11 cellular contexts compared by ENCODE assay signal in the genomic region with DNA sequence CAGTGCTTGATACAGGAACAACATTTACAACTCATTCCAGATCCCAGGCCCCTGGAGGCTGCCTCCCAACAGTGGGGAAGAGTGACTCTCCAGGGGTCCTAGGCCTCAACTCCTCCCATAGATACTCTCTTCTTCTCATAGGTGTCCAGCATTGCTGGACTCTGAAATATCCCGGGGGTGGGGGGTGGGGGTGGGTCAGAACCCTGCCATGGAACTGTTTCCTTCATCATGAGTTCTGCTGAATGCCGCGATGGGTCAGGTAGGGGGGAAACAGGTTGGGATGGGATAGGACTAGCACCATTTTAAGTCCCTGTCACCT. TPM values are rescaled to one million over a fixed set of nuclear protein-coding genes. Genes with fewer than 3 reads are reported as not detected.
DNase-seq lines count a peak whose midpoint lies in the region; ATAC-seq and TF ChIP-seq lines count a peak whose summit lies in the region.
"Had no signal": no experiment of that assay in that cellular context is flagged by ENCODE, and none has a peak within 500 bp of the region (broad histone marks: within the 10 kb centered on the region; RNA-seq: fewer than 3 reads in every experiment).

No MANE protein-coding gene starts in this region.

- no peak for ATAC-seq in activated CD4-positive, alpha-beta T cell treated with anti-CD3 and anti-CD28 coated beads for 36 hours
- ATAC-seq in T-cell (replicated peaks in 1 of 4), result no peak
- no peak for ATAC-seq in stimulated activated effector memory CD8-positive, alpha-beta T cell treated with anti-CD3 and anti-CD28 coated beads, Interleukin-12 subunit alpha, Interleukin-12 subunit beta, amount 100 ng/mL, for 72 hours
- no peak for ATAC-seq in HG02763 (IDR thresholded peaks at IDR 0.05; ENCODE audit: unreplicated experiment)

- H3K4me3 Mint-ChIP-seq in activated CD4-positive, alpha-beta T cell treated with anti-CD3 and anti-CD28 coated beads for 36 hours, result peak overlapping the region; percentile 91
- H3K4me3 Mint-ChIP-seq in T-cell (peak overlapping the region; percentile 90 to 92 (median 91)), endodermal cell (no peak overlapping the region)
- peak overlapping the region; percentile 96 for H3K4me3 Mint-ChIP-seq in stimulated activated effector memory CD8-positive, alpha-beta T cell treated with anti-CD3 and anti-CD28 coated beads, Interleukin-12 subunit alpha, Interleukin-12 subunit beta, amount 100 ng/mL, for 72 hours

- peaks cover 67% of the 10 kb centered on the region for H3K36me3 Mint-ChIP-seq in activated CD4-positive, alpha-beta T cell treated with anti-CD3 and anti-CD28 coated beads for 36 hours (ENCODE audit: low read depth)
- peaks cover 57% of the 10 kb centered on the region for H3K36me3 Mint-ChIP-seq in T-cell
- peaks cover 33% of the 10 kb centered on the region for H3K36me3 Mint-ChIP-seq in endodermal cell (ENCODE audit: low read depth)
- peaks cover 87% of the 10 kb centered on the region for H3K36me3 Mint-ChIP-seq in stimulated activated effector memory CD8-positive, alpha-beta T cell treated with anti-CD3 and anti-CD28 coated beads, Interleukin-12 subunit alpha, Interleukin-12 subunit beta, amount 100 ng/mL, for 72 hours

- H3K4me1 ChIP-seq in endodermal cell (ENCODE audit: control insufficient read depth, insufficient read depth, low read length), result peaks cover 2% of the 10 kb centered on the region

- H3K4me3 ChIP-seq in endodermal cell (ENCODE audit: low read length), result peak overlapping the region; percentile 35
- H3K4me3 ChIP-seq: tibial artery had no signal

- TF ChIP-seq CTCF in endodermal cell (conservative IDR thresholded peaks at IDR 0.05), result no peak

- no peaks in the 10 kb centered on the region for H3K27me3 ChIP-seq in endodermal cell (ENCODE audit: control insufficient read depth, insufficient read depth, low read length, poor library complexity, severe bottlenecking)
- H3K27me3 ChIP-seq: tibial artery had no signal

- WGBS in endodermal cell (ENCODE audit: insufficient coverage in 1 of 2, insufficient read length in 1 of 2), 2 experiments, result 92 to 95% methylated on average over 2 to 3 of the region's 3 CpGs

- no peaks in the 10 kb centered on the region for H3K9me3 ChIP-seq in endodermal cell (ENCODE audit: control insufficient read depth, low read length)
- H3K9me3 ChIP-seq: tibial artery had no signal

- no peak overlapping the region for H3K27ac ChIP-seq in endodermal cell (ENCODE audit: low read depth, low read length)
- H3K27ac ChIP-seq: tibial artery had no signal

- H3K9ac ChIP-seq in endodermal cell (ENCODE audit: extremely low read depth, low read length, poor library complexity, severe bottlenecking), result no peak overlapping the region

- H3K36me3 ChIP-seq in endodermal cell (ENCODE audit: control insufficient read depth, insufficient read depth, low read length), result peaks cover 47% of the 10 kb centered on the region

- no peaks in the 10 kb centered on the region for H3K27me3 Mint-ChIP-seq in activated CD4-positive, alpha-beta T cell treated with anti-CD3 and anti-CD28 coated beads for 36 hours
- no peaks in the 10 kb centered on the region for H3K27me3 Mint-ChIP-seq in T-cell
- no peaks in the 10 kb centered on the region for H3K27me3 Mint-ChIP-seq in endodermal cell (ENCODE audit: insufficient read depth)

- peak overlapping the region; percentile 96 for H3K27ac Mint-ChIP-seq in activated CD4-positive, alpha-beta T cell treated with anti-CD3 and anti-CD28 coated beads for 36 hours
- H3K27ac Mint-ChIP-seq in T-cell (peak overlapping the region; percentile 94 to 97), endodermal cell (no peak overlapping the region)
- peak overlapping the region; percentile 98 for H3K27ac Mint-ChIP-seq in stimulated activated effector memory CD8-positive, alpha-beta T cell treated with anti-CD3 and anti-CD28 coated beads, Interleukin-12 subunit alpha, Interleukin-12 subunit beta, amount 100 ng/mL, for 72 hours
- H3K27ac Mint-ChIP-seq: mesothelial cell of epicardium had no signal

- intact Hi-C loops in activated CD4-positive, alpha-beta T cell treated with anti-CD3 and anti-CD28 coated beads for 36 hours (cut with DNase I, micrococcal nuclease), result loop anchor here (5.0 kb wide), 2 partner anchors 287 to 302 kb away; a partner anchor contains a TSS

- POLR2A ChIA-PET in activated CD4-positive, alpha-beta T cell treated with anti-CD3 and anti-CD28 coated beads for 36 hours (lab: Charles Lee), result interaction anchor here (0.5 to 5.5 kb wide), 7 partner anchors 16 to 140 kb away, joined by 3 to 65 read pairs (median 4); no protein-coding TSS in a partner anchor
- POLR2A ChIA-PET in T-cell (lab: Charles Lee), result no interaction called here

- CTCF ChIA-PET in activated CD4-positive, alpha-beta T cell treated with anti-CD3 and anti-CD28 coated beads for 36 hours (lab: Charles Lee), result interaction anchor here (0.7 to 13.7 kb wide), 11 partner anchors 13 to 406 kb away, joined by 3 to 271 read pairs (median 22); no protein-coding TSS in a partner anchor
- CTCF ChIA-PET in T-cell (lab: Charles Lee), result interaction anchor here in 1 of 2 donors (0.6 to 8.6 kb wide), 4 partner anchors 49 to 154 kb away, joined by 3 to 142 read pairs (median 39); no protein-coding TSS in a partner anchor

- H3K4me1 Mint-ChIP-seq in activated CD4-positive, alpha-beta T cell treated with anti-CD3 and anti-CD28 coated beads for 36 hours, result peaks cover 55% of the 10 kb centered on the region
- H3K4me1 Mint-ChIP-seq in T-cell (peaks cover 62 to 67% (median 64%) of the 10 kb centered on the region in 3 donors), endodermal cell (peaks cover 11% of the 10 kb centered on the region)
- peaks cover 60% of the 10 kb centered on the region for H3K4me1 Mint-ChIP-seq in stimulated activated effector memory CD8-positive, alpha-beta T cell treated with anti-CD3 and anti-CD28 coated beads, Interleukin-12 subunit alpha, Interleukin-12 subunit beta, amount 100 ng/mL, for 72 hours

- H3K9me3 Mint-ChIP-seq in activated CD4-positive, alpha-beta T cell treated with anti-CD3 and anti-CD28 coated beads for 36 hours (ENCODE audit: low read depth), result no peaks in the 10 kb centered on the region
- H3K9me3 Mint-ChIP-seq in T-cell (no peaks in the 10 kb centered on the region), endodermal cell (no peaks in the 10 kb centered on the region)
- no peaks in the 10 kb centered on the region for H3K9me3 Mint-ChIP-seq in stimulated activated effector memory CD8-positive, alpha-beta T cell treated with anti-CD3 and anti-CD28 coated beads, Interleukin-12 subunit alpha, Interleukin-12 subunit beta, amount 100 ng/mL, for 72 hours
- H3K9me3 Mint-ChIP-seq: mesothelial cell of epicardium had no signal

- no peak for DNase-seq in activated CD4-positive, alpha-beta T cell treated with anti-CD3 and anti-CD28 coated beads for 36 hours
- DNase-seq in activated CD4-positive, alpha-beta T cell treated with anti-CD3 and anti-CD28 coated beads, Interleukin-2, amount 50 U/mL, for 1 hour, result no peak
- no peak for DNase-seq in T-cell
- no peak for DNase-seq in endodermal cell
- DNase-seq in stimulated activated effector memory CD8-positive, alpha-beta T cell treated with anti-CD3 and anti-CD28 coated beads, Interleukin-12 subunit alpha, Interleukin-12 subunit beta, amount 100 ng/mL, for 72 hours (ENCODE audit: low spot score in 2 of 2), result no peak
- DNase-seq in NCI-H345 treated with DMSO at 0.1 percent for 48 hours (lab: John Stamatoyannopoulos, UW; ENCODE audit: unreplicated experiment), result no peak
- no peak for DNase-seq in kidney tubule cell (ENCODE audit: low spot score)
- DNase-seq: DMS53, tibial artery had no signal

RNA-seq across cellular contexts. Expression of a gene that starts 4.2 kb away (rescaled TPM):
- 100 to 1,000 TPM; 137 to 163 TPM for total RNA-seq in activated CD4-positive, alpha-beta T cell treated with anti-CD3 and anti-CD28 coated beads for 36 hours
- total RNA-seq in T-cell (100 to 1,000 TPM; 225 to 334 (median 313) TPM), endodermal cell (10 to 100 TPM; 43.9 to 65.3 TPM)
- 46.6 TPM for polyA plus RNA-seq in endodermal cell (2013, experiment 1 of 2)
- 45.2 TPM for polyA plus RNA-seq in endodermal cell (2013, experiment 2 of 2)
